ENCODE assay signal across 15 cellular contexts in the genomic region with DNA sequence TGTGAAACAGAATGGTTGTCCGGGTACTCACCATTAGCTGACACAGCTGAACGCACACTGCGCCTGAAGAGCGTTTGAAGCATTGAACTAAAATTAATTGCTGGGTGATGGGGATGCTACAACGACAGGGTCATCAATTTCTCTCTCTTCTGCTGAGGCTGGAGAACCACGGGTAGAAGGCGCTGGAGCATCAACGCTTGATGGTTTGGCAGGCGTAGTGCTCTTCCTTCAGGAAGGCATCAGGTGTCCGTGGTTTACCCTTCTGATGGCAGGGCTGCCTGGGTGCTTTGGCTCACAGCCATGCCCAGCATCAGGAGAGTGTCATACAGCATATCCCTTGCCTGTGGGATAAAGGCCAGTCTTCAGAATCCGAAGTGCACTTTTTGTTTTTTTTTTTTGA. TPM values are rescaled to one million over a fixed set of nuclear protein-coding genes. Genes with fewer than 3 reads are reported as not detected.
DNase-seq lines count a peak whose midpoint lies in the region; ATAC-seq and TF ChIP-seq lines count a peak whose summit lies in the region.
"Had no signal": no experiment of that assay in that cellular context is flagged by ENCODE, and none has a peak within 500 bp of the region (broad histone marks: within the 10 kb centered on the region; RNA-seq: fewer than 3 reads in every experiment).

No MANE protein-coding gene starts in this region.

- no peak for ATAC-seq in naive thymus-derived CD8-positive, alpha-beta T cell
- ATAC-seq in GM18867 (IDR thresholded peaks at IDR 0.05; ENCODE audit: unreplicated experiment) (no peak), WTC11 (no peak)
- ATAC-seq: body of pancreas, heart right ventricle had no signal

- DNase-seq in NCI-H510A (lab: John Stamatoyannopoulos, UW) (peak; percentile 9), NCI-H510A treated with DMSO at 0.1 percent for 48 hours (lab: John Stamatoyannopoulos, UW) (no peak), DMS53 (lab: John Stamatoyannopoulos, UW) (no peak), WTC11 (ENCODE audit: low spot score) (no peak)
- DNase-seq in Jurkat, Clone E6-1 (ENCODE audit: low read depth, low spot score): no peak
- DNase-seq in naive thymus-derived CD8-positive, alpha-beta T cell: no peak
- DNase-seq: activated CD8-positive, alpha-beta memory T cell treated with anti-CD3 and anti-CD28 coated beads for 24 hours; body of pancreas; EL; heart right ventricle; NCI-H524 treated with DMSO at 0.1 percent for 48 hours; ovary had no signal

- peak overlapping the region; percentile 71 to 89 (median 85) for H3K4me3 Mint-ChIP-seq in naive thymus-derived CD8-positive, alpha-beta T cell
- H3K4me3 Mint-ChIP-seq in WTC11: no peak overlapping the region

- peak overlapping the region; percentile 89 to 99 (median 94) for H3K27ac Mint-ChIP-seq in naive thymus-derived CD8-positive, alpha-beta T cell
- no peak overlapping the region for H3K27ac Mint-ChIP-seq in WTC11

- no peaks in the 10 kb centered on the region for H3K36me3 Mint-ChIP-seq in naive thymus-derived CD8-positive, alpha-beta T cell
- no peaks in the 10 kb centered on the region for H3K36me3 Mint-ChIP-seq in WTC11

- TF ChIP-seq CTCF in WTC11 (IDR thresholded peaks at IDR 0.05): no peak

- H3K4me1 Mint-ChIP-seq in naive thymus-derived CD8-positive, alpha-beta T cell: peaks cover 61 to 95% (median 94%) of the 10 kb centered on the region in 4 donors
- peaks cover 20% of the 10 kb centered on the region for H3K4me1 Mint-ChIP-seq in WTC11

- peak; percentile 24; the same call in 1 of the 2 replicates for TF ChIP-seq POLR2A in Raji (IDR thresholded peaks at IDR 0.05; ENCODE audit: insufficient read depth, low read depth, low read length)

- POLR2A ChIA-PET in naive thymus-derived CD8-positive, alpha-beta T cell (lab: Charles Lee): interaction anchor here (1.3 to 7.8 kb wide), 12 partner anchors 9 to 243 kb away, joined by 5 to 121 read pairs (median 12); a partner anchor contains a TSS
- POLR2A ChIA-PET in WTC11 (lab: Charles Lee): no interaction called here

- CTCF ChIA-PET in WTC11 (lab: Charles Lee): no interaction called here

- no peaks in the 10 kb centered on the region for H3K9me3 Mint-ChIP-seq in naive thymus-derived CD8-positive, alpha-beta T cell
- no peaks in the 10 kb centered on the region for H3K9me3 Mint-ChIP-seq in WTC11

- H3K4me3 ChIP-seq in Jurkat, Clone E6-1 (ENCODE audit: low read length): peak overlapping the region; percentile 68
- H3K4me3 ChIP-seq: body of pancreas, ovary, SK-N-MC had no signal

- no peaks in the 10 kb centered on the region for H3K27me3 Mint-ChIP-seq in naive thymus-derived CD8-positive, alpha-beta T cell
- no peaks in the 10 kb centered on the region for H3K27me3 Mint-ChIP-seq in WTC11 (ENCODE audit: low read depth)

TF ChIP-seq in WTC11, 78 proteins besides CTCF, POLR2A, EP300 and RAD21:
- TF ChIP-seq, protein P1, sequence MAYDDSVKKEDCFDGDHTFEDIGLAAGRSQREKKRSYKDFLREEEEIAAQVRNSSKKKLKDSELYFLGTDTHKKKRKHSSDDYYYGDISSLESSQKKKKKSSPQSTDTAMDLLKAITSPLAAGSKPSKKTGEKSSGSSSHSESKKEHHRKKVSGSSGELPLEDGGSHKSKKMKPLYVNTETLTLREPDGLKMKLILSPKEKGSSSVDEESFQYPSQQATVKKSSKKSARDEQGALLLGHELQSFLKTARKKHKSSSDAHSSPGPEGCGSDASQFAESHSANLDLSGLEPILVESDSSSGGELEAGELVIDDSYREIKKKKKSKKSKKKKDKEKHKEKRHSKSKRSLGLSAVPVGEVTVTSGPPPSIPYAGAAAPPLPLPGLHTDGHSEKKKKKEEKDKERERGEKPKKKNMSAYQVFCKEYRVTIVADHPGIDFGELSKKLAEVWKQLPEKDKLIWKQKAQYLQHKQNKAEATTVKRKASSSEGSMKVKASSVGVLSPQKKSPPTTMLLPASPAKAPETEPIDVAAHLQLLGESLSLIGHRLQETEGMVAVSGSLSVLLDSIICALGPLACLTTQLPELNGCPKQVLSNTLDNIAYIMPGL (CRISPR knock-in tag; IDR thresholded peaks at IDR 0.05): no peak
- TF ChIP-seq IRF2 (CRISPR knock-in tag; IDR thresholded peaks at IDR 0.05; ENCODE audit: borderline replicate concordance, low read depth) (no peak), KAT7 (CRISPR knock-in tag; IDR thresholded peaks at IDR 0.05; ENCODE audit: borderline replicate concordance) (no peak)

RNA-seq across cellular contexts. Expression of a gene that starts 46.9 kb away (rescaled TPM):
- 4.1 TPM for polyA plus RNA-seq in Jurkat, Clone E6-1 (2012; ENCODE audit: insufficient read depth, insufficient read length)
- total RNA-seq in naive thymus-derived CD8-positive, alpha-beta T cell: not detected
- not detected for polyA plus RNA-seq in naive thymus-derived CD8-positive, alpha-beta T cell
- 0.13 TPM in 1 of 3 replicates, not detected in the others for total RNA-seq in WTC11 (2021)
- total RNA-seq: body of pancreas had no signal
